8 cellular contexts compared by ENCODE assay signal in the genomic region with DNA sequence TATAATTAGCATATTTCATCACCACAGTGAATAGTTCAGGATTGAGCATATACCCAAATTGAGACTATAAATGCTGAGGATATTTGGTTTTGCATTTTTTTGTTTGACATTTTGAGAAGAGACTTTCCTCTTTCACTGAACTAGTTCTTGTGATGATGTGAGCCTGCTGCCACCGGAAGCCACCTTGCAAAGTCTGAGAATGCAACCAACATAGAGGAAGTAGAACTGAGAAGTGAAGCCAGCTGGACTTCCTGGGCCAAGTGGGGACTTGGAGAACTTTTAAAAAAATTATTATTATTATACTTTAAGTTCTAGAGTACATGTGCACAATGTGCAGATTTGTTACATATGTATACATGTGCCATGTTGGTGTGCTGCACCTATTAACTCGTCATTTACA.
DNase-seq lines count a peak whose midpoint lies in the region; ATAC-seq and TF ChIP-seq lines count a peak whose summit lies in the region.

No MANE protein-coding gene starts in this region.

- H3K27ac ChIP-seq in MM.1S (ENCODE audit: low read length) (peak overlapping the region; percentile 56; the same call in 1 of the 2 replicates), neutrophil (peak overlapping the region; percentile 80), ascending aorta (no peak overlapping the region)

- H3K4me3 ChIP-seq in MM.1S (ENCODE audit: low read length) (no peak overlapping the region), neutrophil (ENCODE audit: low read depth in 1 of 2, low read length in 1 of 2) (peak overlapping the region in 1 of 2 experiments; percentile 31), ascending aorta (no peak overlapping the region)

- H4K20me1 ChIP-seq in MM.1S (ENCODE audit: insufficient read depth, low read length) = no peaks in the 10 kb centered on the region

- no peak for TF ChIP-seq CTCF in MM.1S (IDR thresholded peaks at IDR 0.05; ENCODE audit: low read length)
- no peak for TF ChIP-seq CTCF in neutrophil (IDR thresholded peaks at IDR 0.05)
- TF ChIP-seq CTCF in ascending aorta (IDR thresholded peaks at IDR 0.05) = no peak

- H3K9me3 ChIP-seq in MM.1S (replicated peaks; ENCODE audit: insufficient read depth, low read length) = no peaks in the 10 kb centered on the region
- no peaks in the 10 kb centered on the region for H3K9me3 ChIP-seq in neutrophil
- no peaks in the 10 kb centered on the region for H3K9me3 ChIP-seq in ascending aorta

- no peaks in the 10 kb centered on the region for H3K27me3 ChIP-seq in MM.1S (replicated peaks; ENCODE audit: insufficient read depth, low read length)
- no peaks in the 10 kb centered on the region for H3K27me3 ChIP-seq in neutrophil
- H3K27me3 ChIP-seq in ascending aorta = no peaks in the 10 kb centered on the region

- H3K4me1 ChIP-seq in MM.1S (ENCODE audit: low read length) (peaks cover 21% of the 10 kb centered on the region), neutrophil (ENCODE audit: control insufficient read depth in 1 of 2, insufficient read depth in 1 of 2, low read depth in 1 of 2, low read length in 1 of 2) (peaks cover 32 to 39% of the 10 kb centered on the region in 2 experiments), ascending aorta (no peaks in the 10 kb centered on the region)

- peak; percentile 88 for DNase-seq in MM.1S
- DNase-seq in NCI-H526 treated with DMSO at 0.1 percent for 48 hours (lab: John Stamatoyannopoulos, UW) = no peak
- DNase-seq in NCI-H1436 treated with DMSO at 0.1 percent for 48 hours (lab: John Stamatoyannopoulos, UW) = no peak
- no peak for DNase-seq in stimulated activated CD4-positive, alpha-beta T cell treated with anti-CD3 and anti-CD28 coated beads, Interleukin-2, amount 100 ng/mL, for 24 hours
- DNase-seq in ascending aorta (ENCODE audit: low spot score in 2 of 2) = no peak

- H3K4me2 ChIP-seq in MM.1S (ENCODE audit: low read depth, low read length) = peak overlapping the region; percentile 31; the same call in 1 of the 2 replicates

- peaks cover 14% of the 10 kb centered on the region for H3F3A ChIP-seq in MM.1S (ENCODE audit: insufficient read depth, low read length)

- ATAC-seq in GM18907 (IDR thresholded peaks at IDR 0.05; ENCODE audit: unreplicated experiment) (peak; percentile 97), HG02759 (IDR thresholded peaks at IDR 0.05; ENCODE audit: unreplicated experiment) (peak; percentile 85)

- H3K36me3 ChIP-seq in MM.1S (replicated peaks; ENCODE audit: insufficient read depth, low read length) (no peaks in the 10 kb centered on the region), neutrophil (no peaks in the 10 kb centered on the region), ascending aorta (no peaks in the 10 kb centered on the region)

- H3K9ac ChIP-seq in MM.1S (ENCODE audit: low read length) = no peak overlapping the region

- intact Hi-C loops in ascending aorta (cut with DNase I) = no loop called here

- no peaks in the 10 kb centered on the region for H3K9me2 ChIP-seq in MM.1S (replicated peaks; ENCODE audit: insufficient read depth, low read length)

- no peaks in the 10 kb centered on the region for H3K79me2 ChIP-seq in MM.1S (ENCODE audit: low read length)

- no peak overlapping the region for H2AFZ ChIP-seq in MM.1S (ENCODE audit: low read length)

Comparison
In these comparisons a context has a peak if more than half of its experiments do, and no peak if none do; other contexts are left out.
1. H3K27ac ChIP-seq: peak in MM.1S (single experiment) and neutrophil (single experiment); none in ascending aorta (0 of 2).